Comparison of ENCODE assay signal across 8 cellular contexts in the genomic region with DNA sequence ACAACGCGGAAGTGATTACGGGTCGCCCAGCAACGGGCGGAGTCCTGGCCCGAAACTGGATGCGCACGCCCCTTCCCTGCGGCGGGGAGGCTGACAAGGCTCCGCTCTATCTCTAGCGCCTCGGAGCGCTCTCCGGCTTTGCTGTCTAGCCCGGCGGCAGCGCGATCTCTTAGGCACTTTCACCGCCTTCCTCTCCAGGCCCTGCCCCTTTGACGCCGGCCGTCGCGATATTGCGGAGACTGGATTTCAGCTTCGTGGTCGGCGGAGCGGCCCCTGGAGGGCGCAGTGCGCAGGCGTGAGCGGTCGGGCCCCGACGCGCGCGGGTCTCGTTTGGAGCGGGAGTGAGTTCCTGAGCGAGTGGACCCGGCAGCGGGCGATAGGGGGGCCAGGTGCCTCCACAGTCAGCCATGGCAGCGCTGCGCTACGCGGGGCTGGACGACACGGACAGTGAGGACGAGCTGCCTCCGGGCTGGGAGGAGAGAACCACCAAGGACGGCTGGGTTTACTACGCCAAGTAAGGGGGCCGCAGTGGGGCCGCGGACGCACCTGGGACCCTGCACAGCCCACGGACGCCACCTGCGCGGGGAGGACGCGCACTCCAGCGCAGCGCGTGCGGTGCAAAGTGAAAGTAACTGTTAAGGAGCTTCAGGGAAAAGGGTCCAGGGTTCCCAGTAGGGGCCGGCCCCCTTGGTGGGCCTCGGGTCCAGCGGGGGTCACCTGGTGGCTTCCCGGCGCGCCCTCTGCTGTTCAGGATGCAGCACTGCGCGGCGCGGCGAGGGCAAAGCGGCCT. TPM values are rescaled to one million over a fixed set of nuclear protein-coding genes. Genes with fewer than 3 reads are reported as not detected.
DNase-seq lines count a peak whose midpoint lies in the region; ATAC-seq, FAIRE-seq and TF ChIP-seq lines count a peak whose summit lies in the region.

WWOX (plus strand) TSS at position 283 of the 790 bp plus-strand sequence.

- TF ChIP-seq POLR2A in HepG2 (IDR thresholded peaks at IDR 0.05; ENCODE audit: insufficient read depth in 1 of 2, low read depth in 2 of 2, low read length in 2 of 2), result peak; percentile 86 to 93

- peak; percentile 78 for TF ChIP-seq RAD21 in HepG2 (CRISPR knock-in tag; IDR thresholded peaks at IDR 0.05)

- no peaks in the 10 kb centered on the region; a peak in 1 of 5 replicates for H3K27me3 ChIP-seq in HepG2 (ENCODE audit: control insufficient read depth in 1 of 2, insufficient read depth in 2 of 2, low read length in 2 of 2)

- peak within 1 kb of the TSS; percentile 83 to 94 (median 92) for H3K27ac Mint-ChIP-seq in CD14-positive monocyte
- H3K27ac Mint-ChIP-seq in dendritic cell treated with granulocyte-macrophage colony-stimulating factor and Interleukin-4, amounts not matched to agents 40 ng/mL and 50 ng/mL, for 4 days, result peak within 1 kb of the TSS; percentile 95

- peaks cover 1 to 5% (median 2%) of the 10 kb centered on the region in 3 donors for H3K27me3 Mint-ChIP-seq in CD14-positive monocyte (ENCODE audit: low read depth in 3 of 3)
- peaks cover 7% of the 10 kb centered on the region for H3K27me3 Mint-ChIP-seq in dendritic cell treated with granulocyte-macrophage colony-stimulating factor and Interleukin-4, amounts not matched to agents 40 ng/mL and 50 ng/mL, for 4 days

- no peaks in the 10 kb centered on the region for H3K36me3 ChIP-seq in HepG2 (replicated peaks in 1 of 2; ENCODE audit: control insufficient read depth in 1 of 2, insufficient read depth in 2 of 2, low read length in 2 of 2)

- H3K79me2 ChIP-seq in HepG2 (ENCODE audit: insufficient read depth, low read length), result peaks cover 12% of the 10 kb centered on the region

- TSS peak; percentile 68 for BruUV-seq in HepG2 (replicated peaks; lab: Mats Ljungman, UMichigan)

- CTCF ChIA-PET in HepG2 (lab: Yijun Ruan, JAX; ENCODE audit: low intra/inter-chr PET ratio, low total read pairs), result interaction anchor here (1.0 to 1.4 kb wide), 2 partner anchors 424 to 500 kb away, joined by 4 to 6 read pairs; no protein-coding TSS in a partner anchor

- ATAC-seq in GM19351 (IDR thresholded peaks at IDR 0.05; ENCODE audit: unreplicated experiment) (peak; percentile 95), HG03521 (IDR thresholded peaks at IDR 0.05; ENCODE audit: unreplicated experiment) (peak; percentile 97), HepG2 (peak; percentile 95)

- peaks cover 54% of the 10 kb centered on the region for H3K4me1 ChIP-seq in HepG2 (ENCODE audit: insufficient read depth, low read length)

- DNase-seq in CD14-positive monocyte (ENCODE audit: low spot score), result peak; percentile 97
- DNase-seq in NCI-H748 treated with DMSO at 0.1 percent for 48 hours (lab: John Stamatoyannopoulos, UW), result peak; percentile 84
- peak; percentile 90 to 94 for DNase-seq in activated CD4-positive, alpha-beta T cell treated with anti-CD3 and anti-CD28 coated beads, Interleukin-2, amount 50 U/mL, for 24 hours (ENCODE audit: low read depth in 1 of 2, low spot score in 1 of 2)
- DNase-seq in HepG2 (ENCODE audit: low spot score), result peak; percentile 96
- peak; percentile 94 for DNase-seq in stimulated activated CD4-positive, alpha-beta T cell treated with anti-CD3 and anti-CD28 coated beads, Interleukin-4, amount 100 ng/mL, for 1 hour

- H3K4me2 ChIP-seq in HepG2 (ENCODE audit: low read depth, low read length), result peak within 1 kb of the TSS; percentile 79

- in situ Hi-C loops in HepG2 (cut with HindIII; ENCODE audit: extremely low pct_ligation_motif_present, low pct_unique_long_range_greater_than_20kb), result loop anchor here (5.0 to 25.0 kb wide), 2 partner anchors 422 to 663 kb away; no protein-coding TSS in a partner anchor

- intact Hi-C loops in CD14-positive monocyte (cut with micrococcal nuclease) (loop anchor here (10.0 kb wide), 3 partner anchors 905 to 1505 kb away; partner anchors contain the start of genes MAF (in 1 of the 2), MON1B (in 1 of the 2) and SYCE1L (in 1 of the 2)), HepG2 (cut with micrococcal nuclease; ENCODE audit: unreplicated experiment) (loop anchor here (1.0 to 5.0 kb wide), 3 partner anchors 30 to 862 kb away; no protein-coding TSS in a partner anchor)
- intact Hi-C loops in dendritic cell treated with granulocyte-macrophage colony-stimulating factor and Interleukin-4, amounts not matched to agents 40 ng/mL and 50 ng/mL, for 4 days (cut with micrococcal nuclease), result loop anchor here (2.0 kb wide), 1 partner anchor 377 kb away; the partner anchor contains the start of gene NUDT7

- peak within 1 kb of the TSS; percentile 94 for H2AFZ ChIP-seq in HepG2 (ENCODE audit: low read length)

- H3K4me3 ChIP-seq in HepG2 (replicated peaks in 1 of 3; ENCODE audit: insufficient read depth in 1 of 3, low read depth in 2 of 3, low read length in 3 of 3), result peak within 1 kb of the TSS; percentile 70 to 93 (median 92)

- WGBS in HepG2 (ENCODE audit: low lambda C conversion rate), result under 1% methylated on average over 25 of the region's 83 CpGs

- H3K4me1 Mint-ChIP-seq in CD14-positive monocyte, result peaks cover 12% of the 10 kb centered on the region
- peaks cover 27% of the 10 kb centered on the region for H3K4me1 Mint-ChIP-seq in dendritic cell treated with granulocyte-macrophage colony-stimulating factor and Interleukin-4, amounts not matched to agents 40 ng/mL and 50 ng/mL, for 4 days (ENCODE audit: low read depth)

- H3K9me3 ChIP-seq in HepG2 (ENCODE audit: low read length), result no peaks in the 10 kb centered on the region

- H3K9me3 Mint-ChIP-seq in CD14-positive monocyte, result peaks cover 0 to 5% (median 0%) of the 10 kb centered on the region in 7 donors
- no peaks in the 10 kb centered on the region for H3K9me3 Mint-ChIP-seq in dendritic cell treated with granulocyte-macrophage colony-stimulating factor and Interleukin-4, amounts not matched to agents 40 ng/mL and 50 ng/mL, for 4 days

- 0 out of 2 replicates have a peak, but pooled peaks cover 3% of the 10 kb centered on the region for H4K20me1 ChIP-seq in HepG2 (ENCODE audit: insufficient read depth, low read length)

- TF ChIP-seq CTCF in CD14-positive monocyte (IDR thresholded peaks at IDR 0.05), result peak; percentile 94
- peak; percentile 87 for TF ChIP-seq CTCF in HepG2 (CRISPR knock-in tag; IDR thresholded peaks at IDR 0.05)

- peaks cover 0 to 3% of the 10 kb centered on the region in 2 donors for H3K36me3 Mint-ChIP-seq in CD14-positive monocyte
- H3K36me3 Mint-ChIP-seq in dendritic cell treated with granulocyte-macrophage colony-stimulating factor and Interleukin-4, amounts not matched to agents 40 ng/mL and 50 ng/mL, for 4 days (ENCODE audit: low read depth), result peaks cover 6% of the 10 kb centered on the region

- peak within 1 kb of the TSS; percentile 89 for H3K9ac ChIP-seq in HepG2 (ENCODE audit: insufficient read depth, low read depth, low read length)

- peak within 1 kb of the TSS; percentile 90 to 95 for H3K4me3 Mint-ChIP-seq in CD14-positive monocyte
- H3K4me3 Mint-ChIP-seq in dendritic cell treated with granulocyte-macrophage colony-stimulating factor and Interleukin-4, amounts not matched to agents 40 ng/mL and 50 ng/mL, for 4 days, result peak within 1 kb of the TSS; percentile 95

- POLR2A ChIA-PET in HepG2 (lab: Yijun Ruan, JAX), result interaction anchor here (1.0 to 1.5 kb wide), 5 partner anchors 19 to 628 kb away, joined by 3 to 6 read pairs (median 4); partner anchors contain the start of gene NUDT7

- H3K27ac ChIP-seq in HepG2 (ENCODE audit: extremely low read length, insufficient read depth, low read length), result peak within 1 kb of the TSS; percentile 90

- FAIRE-seq in HepG2 (lab: Jason Lieb, UNC), result peak; percentile 96

- no peak; a peak in 2 of 4 replicates for TF ChIP-seq EP300 in HepG2 (IDR thresholded peaks at IDR 0.05; ENCODE audit: low read depth in 2 of 2, low read length in 2 of 2)
- peak; percentile 50 for TF ChIP-seq EP300 in HepG2 (CRISPR knock-in tag; IDR thresholded peaks at IDR 0.05; ENCODE audit: borderline replicate concordance)

TF ChIP-seq in HepG2, 621 proteins besides CTCF, POLR2A, EP300 and RAD21 (continues in another document):
- no peak; the same call in 1 of the 2 replicates for TF ChIP-seq ZNF660 (CRISPR knock-in tag; IDR thresholded peaks at IDR 0.05; ENCODE audit: borderline replicate concordance, low read depth)

RNA-seq across cellular contexts. Expression of gene WWOX, which starts in this region (rescaled TPM):
- polyA plus RNA-seq in CD14-positive monocyte, result 1 to 10 TPM; 4.0 to 6.3 TPM
- 37.4 and 38.4 TPM in 2 replicates for total RNA-seq in HepG2 (2016; rRNA removed; fragmentation: Illumina TruSeq; extraction: Trizol)
- total RNA-seq in HepG2 (2016; cell fraction: cytosol; rRNA removed; fragmentation: Illumina TruSeq; extraction: Trizol; ENCODE audit: low read depth), result 28.6 and 30.1 TPM in 2 replicates
- 33.0 and 44.5 TPM in 2 replicates for total RNA-seq in HepG2 (2016; cell fraction: insoluble cytoplasmic fraction; rRNA removed; fragmentation: Illumina TruSeq; extraction: Trizol)
- 27.1 and 28.3 TPM in 2 replicates for total RNA-seq in HepG2 (2016; cell fraction: membrane; rRNA removed; fragmentation: Illumina TruSeq; extraction: Trizol)
- total RNA-seq in HepG2 (2016; cell fraction: nucleus; rRNA removed; fragmentation: Illumina TruSeq; extraction: Trizol), result 57.3 and 68.9 TPM in 2 replicates
- 9.1 and 9.2 TPM in 2 replicates for polyA plus RNA-seq in HepG2 (2011; rRNA removed)
- 10.3 and 11.0 TPM in 2 replicates for polyA plus RNA-seq in HepG2 (2011; cell fraction: cytosol; rRNA removed)
- polyA plus RNA-seq in HepG2 (2011; cell fraction: nucleus; rRNA removed), result 13.4 and 16.3 TPM in 2 replicates
- 12.3 and 16.1 TPM in 2 replicates for polyA plus RNA-seq in HepG2 (2012)
- 19.9 and 21.6 TPM in 2 replicates for polyA plus RNA-seq in HepG2 (2016; cell fraction: cytosol; fragmentation: Illumina TruSeq; extraction: Trizol; ENCODE audit: low read depth)
- 30.1 and 30.5 TPM in 2 replicates for polyA plus RNA-seq in HepG2 (2016; cell fraction: insoluble cytoplasmic fraction; fragmentation: Illumina TruSeq; extraction: Trizol; ENCODE audit: low read depth)
- polyA plus RNA-seq in HepG2 (2016; cell fraction: membrane; fragmentation: Illumina TruSeq; extraction: Trizol; ENCODE audit: low read depth), result 18.9 and 20.9 TPM in 2 replicates
- 21.5 and 23.3 TPM in 2 replicates for polyA plus RNA-seq in HepG2 (2016; cell fraction: nucleus; fragmentation: Illumina TruSeq; extraction: Trizol; ENCODE audit: insufficient read depth, low read depth)
- polyA minus RNA-seq in HepG2 (2011; rRNA and poly(A)+ RNA removed; ENCODE audit: low replicate concordance), result 10.8 and 21.8 TPM in 2 replicates
- 7.3 and 12.1 TPM in 2 replicates for polyA minus RNA-seq in HepG2 (2011; cell fraction: cytosol; rRNA and poly(A)+ RNA removed)
- polyA minus RNA-seq in HepG2 (2011; cell fraction: nucleus; rRNA and poly(A)+ RNA removed), result 38.3 and 50.0 TPM in 2 replicates

Comparison
In these comparisons a context has a peak if more than half of its experiments do, and no peak if none do; other contexts are left out.
1. Peak in every context shown above with its lines: DNase-seq, ATAC-seq, H3K4me3 ChIP-seq and H3K27ac ChIP-seq.